ENCODE assay signal across 2 cellular contexts in genomic region chr2:179460101-179460500, GRCh38.
TF ChIP-seq lines count a peak whose summit lies in the region.

No MANE protein-coding gene starts in this region.

TF ChIP-seq in HCT116, 20 proteins besides CTCF, POLR2A, EP300 and RAD21:
- TF ChIP-seq YY1 (IDR thresholded peaks at IDR 0.05; ENCODE audit: extremely low read depth, insufficient replicate concordance, low read depth, low read length) (peak; percentile 19), SIN3A (IDR thresholded peaks at IDR 0.05; ENCODE audit: low read depth) (no peak), MAX (IDR thresholded peaks at IDR 0.05) (no peak), ATF3 (IDR thresholded peaks at IDR 0.05) (no peak)

TF ChIP-seq in endothelial cell of umbilical vein, 7 proteins besides CTCF, POLR2A, EP300 and RAD21:
- TF ChIP-seq FOS (IDR thresholded peaks at IDR 0.05; ENCODE audit: borderline replicate concordance, insufficient read depth, low read length) (no peak), JUN (IDR thresholded peaks at IDR 0.05; ENCODE audit: borderline replicate concordance, insufficient read depth, insufficient read length, low read depth) (no peak), POLR2AphosphoS5 (IDR thresholded peaks at IDR 0.05; ENCODE audit: insufficient read depth, low read depth, low read length) (no peak), GATA2 (IDR thresholded peaks at IDR 0.05; ENCODE audit: insufficient read depth, insufficient read length, low read depth, low read length) (no peak), MAX (IDR thresholded peaks at IDR 0.05; ENCODE audit: insufficient read depth, insufficient read length) (no peak), MYC (IDR thresholded peaks at IDR 0.05; ENCODE audit: low read depth, low read length) (no peak), EZH2 (IDR thresholded peaks at IDR 0.05; ENCODE audit: borderline replicate concordance, low read depth, low read length, severe bottlenecking) (no peak)
